Comparison of ENCODE assay signal across 1 cellular context in the genomic region with DNA sequence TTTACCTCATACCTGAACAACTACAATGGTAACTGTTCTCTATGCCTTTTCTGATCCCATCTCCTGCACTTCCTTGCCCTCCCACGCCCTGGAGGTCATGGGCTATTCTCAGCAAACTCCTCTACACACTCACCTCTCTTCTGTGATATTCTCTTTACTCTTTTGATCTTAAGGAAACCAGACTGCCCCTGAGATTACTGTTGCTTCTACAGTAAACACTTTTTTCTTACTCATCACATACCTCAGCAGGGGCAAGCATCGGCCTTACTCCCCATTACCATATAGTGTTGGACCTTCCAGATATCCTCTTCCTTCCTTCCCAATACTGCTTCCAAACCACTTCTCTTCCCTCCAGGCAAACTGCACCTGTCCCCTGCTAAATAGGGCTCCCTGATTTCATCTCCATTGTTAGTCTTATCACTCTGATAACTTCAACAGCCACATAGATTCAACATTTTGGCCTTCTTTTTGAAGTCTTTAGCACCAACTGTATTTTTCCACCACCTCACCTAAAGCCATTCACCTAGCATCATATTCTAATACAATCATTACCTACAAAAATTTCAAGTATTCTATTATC.
TF ChIP-seq lines count a peak whose summit lies in the region.

No MANE protein-coding gene starts in this region.

TF ChIP-seq in A549, 52 proteins besides CTCF, POLR2A, EP300 and RAD21 (continued from another document):
- TF ChIP-seq RARB (CRISPR knock-in tag; IDR thresholded peaks at IDR 0.05) (no peak), SREBF2 (IDR thresholded peaks at IDR 0.05) (no peak), RCOR1 (IDR thresholded peaks at IDR 0.05; ENCODE audit: low read depth, low read length) (no peak), KDM5A (IDR thresholded peaks at IDR 0.05) (no peak), JUN (IDR thresholded peaks at IDR 0.05) (no peak), CHD2 (IDR thresholded peaks at IDR 0.05; ENCODE audit: low read length, partially characterized antibody) (no peak), BHLHE40 (IDR thresholded peaks at IDR 0.05; ENCODE audit: low read depth, low read length) (no peak)
- TF ChIP-seq, protein P1, sequence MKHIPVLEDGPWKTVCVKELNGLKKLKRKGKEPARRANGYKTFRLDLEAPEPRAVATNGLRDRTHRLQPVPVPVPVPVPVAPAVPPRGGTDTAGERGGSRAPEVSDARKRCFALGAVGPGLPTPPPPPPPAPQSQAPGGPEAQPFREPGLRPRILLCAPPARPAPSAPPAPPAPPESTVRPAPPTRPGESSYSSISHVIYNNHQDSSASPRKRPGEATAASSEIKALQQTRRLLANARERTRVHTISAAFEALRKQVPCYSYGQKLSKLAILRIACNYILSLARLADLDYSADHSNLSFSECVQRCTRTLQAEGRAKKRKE (CRISPR knock-in tag; IDR thresholded peaks at IDR 0.05; ENCODE audit: low read depth) = no peak
